In the genomic region with DNA sequence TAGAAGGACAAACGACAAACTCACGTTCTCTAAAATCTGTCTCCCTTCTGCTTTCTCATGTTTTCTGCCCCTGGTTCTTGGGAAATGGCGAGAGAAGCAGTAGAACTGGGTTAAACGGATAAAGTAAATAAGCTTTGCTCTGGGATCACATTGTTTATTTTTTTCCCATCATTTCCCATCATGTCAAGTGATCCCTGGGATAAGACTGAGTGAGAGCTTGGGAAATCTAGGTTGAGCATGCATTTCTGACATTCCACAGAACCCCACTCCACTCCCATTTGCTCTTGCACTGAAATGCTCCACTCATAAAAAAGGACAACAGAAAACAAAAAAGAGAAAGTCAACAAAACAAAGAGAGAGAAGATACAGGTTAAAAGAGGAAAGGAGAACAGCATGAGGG, we compare ENCODE assay signal across 20 cellular contexts.
"Had no signal": no experiment of that assay in that cellular context is flagged by ENCODE, and none has a peak within 500 bp of the region (broad histone marks: within the 10 kb centered on the region; RNA-seq: fewer than 3 reads in every experiment).

No MANE protein-coding gene starts in this region.

- H3K9me3 ChIP-seq: ascending aorta, breast epithelium, neutrophil, pancreas, thyroid gland had no signal

- H3K4me3 ChIP-seq: ascending aorta, breast epithelium, coronary artery, pancreas, thyroid gland had no signal

- DNase-seq: activated CD4-positive, alpha-beta T cell treated with anti-CD3 and anti-CD28 coated beads, Interleukin-2, amount 10 ng/mL, durations not matched to agents 7 days and 5 days; activated CD4-positive, CD25-positive, alpha-beta regulatory T cell treated with anti-CD3 and anti-CD28 coated beads, Interleukin-2, amount 50 U/mL, for 72 hours; activated CD8-positive, alpha-beta T cell treated with anti-CD3 and anti-CD28 coated beads, Interleukin-2, amount 10 ng/mL, durations not matched to agents 7 days and 5 days; activated gamma-delta T cell treated with Interleukin-2 at 50 U/mL for 16 hours; glutamatergic neuron; hypothalamus; left ventricle myocardium superior; mammary epithelial cell; pancreas; right cardiac atrium; stimulated activated CD4-positive, alpha-beta T cell treated with anti-CD3 and anti-CD28 coated beads, Interleukin-1b, Interleukin-23, amount 100 ng/mL, for 48 hours; substantia nigra; T-helper 1 cell; thyroid gland; WERI-Rb-1 had no signal

- H3K4me1 ChIP-seq: ascending aorta, breast epithelium, pancreas had no signal

- H3K27me3 ChIP-seq: ascending aorta, breast epithelium, neutrophil, pancreas, thyroid gland had no signal

- H3K27ac ChIP-seq: ascending aorta, breast epithelium, coronary artery, epithelial cell of prostate, neutrophil, pancreas, thyroid gland, WERI-Rb-1 had no signal

- ATAC-seq: activated CD8-positive, alpha-beta T cell treated with anti-CD3 and anti-CD28 coated beads, Interleukin-2, amount 10 ng/mL, durations not matched to agents 7 days and 5 days; left ventricle myocardium superior; right cardiac atrium had no signal

- H3K36me3 ChIP-seq: ascending aorta, breast epithelium, neutrophil, pancreas, thyroid gland, WERI-Rb-1 had no signal
